ENCODE assay signal across 1 cellular context in the genomic region with DNA sequence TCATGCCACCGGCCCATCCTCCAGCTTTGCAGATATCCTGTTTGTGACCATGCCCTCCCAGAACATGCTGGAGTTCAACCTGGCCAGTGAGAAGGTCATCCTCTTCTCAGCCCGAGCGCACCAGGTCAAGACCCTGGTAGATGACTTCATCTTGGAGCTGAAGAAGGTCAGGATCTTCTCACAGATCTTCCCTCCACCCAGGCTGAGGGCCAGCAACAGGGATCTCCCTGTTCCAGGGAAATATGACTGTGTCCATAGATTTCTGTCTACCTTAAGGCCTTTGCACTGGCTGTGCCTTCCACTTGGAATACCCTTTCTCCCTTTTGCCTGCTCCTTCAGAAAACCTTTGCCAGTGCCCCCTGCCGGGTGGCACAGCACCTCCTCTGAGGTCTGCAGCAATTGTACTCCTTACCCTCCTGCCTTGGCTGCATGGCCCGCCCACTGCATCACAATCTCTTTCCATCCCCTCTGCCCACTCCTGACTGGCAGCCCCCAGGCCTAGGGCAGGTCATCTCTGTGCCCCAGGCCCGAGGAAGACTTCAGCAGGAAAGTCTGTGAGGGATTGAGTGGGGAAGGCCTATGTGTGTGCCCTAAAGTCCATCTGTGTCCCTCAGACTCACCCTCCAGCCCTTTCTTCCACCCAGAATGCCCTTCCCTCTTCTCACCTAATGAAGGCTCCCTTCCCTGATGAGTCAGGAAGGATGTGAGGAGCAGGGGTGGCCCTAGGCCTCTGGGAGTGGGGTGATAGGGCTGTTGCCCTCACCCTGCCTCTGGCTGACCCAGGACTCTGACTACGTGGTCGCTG.
TF ChIP-seq lines count a peak whose summit lies in the region.

No MANE protein-coding gene starts in this region.

TF ChIP-seq in HEK293, 187 proteins besides CTCF, POLR2A, EP300 and RAD21 (continued from another document):
- TF ChIP-seq ZNF280D (tag by site-specific recombination; IDR thresholded peaks at IDR 0.05) (no peak), ZFHX2 (tag by site-specific recombination; conservative IDR thresholded peaks at IDR 0.05) (peak; percentile 72)
